13 cellular contexts compared by ENCODE assay signal in genomic region chr20:58433759-58434158, GRCh38. TPM values are rescaled to one million over a fixed set of nuclear protein-coding genes. Genes with fewer than 3 reads are reported as not detected.
DNase-seq lines count a peak whose midpoint lies in the region; ATAC-seq, FAIRE-seq and TF ChIP-seq lines count a peak whose summit lies in the region.
"Had no signal": no experiment of that assay in that cellular context is flagged by ENCODE, and none has a peak within 500 bp of the region (broad histone marks: within the 10 kb centered on the region; RNA-seq: fewer than 3 reads in every experiment).

No MANE protein-coding gene starts in this region.

- DNase-seq in heart left ventricle (no peak), cardiac septum (ENCODE audit: low spot score) (no peak), astrocyte (ENCODE audit: low read depth) (peak; percentile 77), keratinocyte (ENCODE audit: low read depth, low spot score) (no peak), HAP-1 (ENCODE audit: low spot score in 2 of 2) (no peak), GM12891 (ENCODE audit: insufficient read length, low spot score) (no peak)
- DNase-seq: activated CD8-positive, alpha-beta memory T cell treated with anti-CD3 and anti-CD28 coated beads, Interleukin-2, amount 50 U/mL, for 4 hours; dorsolateral prefrontal cortex had no signal

- TF ChIP-seq CTCF in heart left ventricle (IDR thresholded peaks at IDR 0.05) (no peak), astrocyte (IDR thresholded peaks at IDR 0.05; ENCODE audit: insufficient read depth, low read depth, low read length) (no peak), keratinocyte (optimal IDR thresholded peaks at IDR 0.05 in 1 of 3, IDR thresholded peaks at IDR 0.05 in 1 of 3, conservative IDR thresholded peaks at IDR 0.05 in 1 of 3; ENCODE audit: extremely low read depth in 1 of 3, insufficient read depth in 2 of 3, low read length in 3 of 3) (no peak)

- peaks cover 16% of the 10 kb centered on the region for H3K36me3 Mint-ChIP-seq in astrocyte (ENCODE audit: low read depth, unreplicated experiment)

- H3K79me2 ChIP-seq in astrocyte (ENCODE audit: insufficient read depth, low read length) = peaks cover 94% of the 10 kb centered on the region
- H3K79me2 ChIP-seq in keratinocyte (ENCODE audit: control insufficient read depth, insufficient read depth, low read length) = peaks cover 80% of the 10 kb centered on the region

- intact Hi-C loops in heart left ventricle (cut with DNase I) = no loop called here
- intact Hi-C loops in cardiac septum (cut with DNase I) = no loop called here

- H3K4me2 ChIP-seq in astrocyte (ENCODE audit: low read length) (peak overlapping the region; percentile 2), keratinocyte (ENCODE audit: control insufficient read depth, extremely low read depth, insufficient read depth, low read depth, low read length) (no peak overlapping the region)

- FAIRE-seq in astrocyte (lab: Jason Lieb, UNC) = no peak
- FAIRE-seq in keratinocyte (lab: Jason Lieb, UNC) = peak; percentile 32
- no peak for FAIRE-seq in GM12891 (lab: Jason Lieb, UNC)
- FAIRE-seq: GM18507 had no signal

- WGBS in heart left ventricle, 4 donors = 36 to 43% (median 37%) methylated on average over 1 of the region's 1 CpG

- in situ Hi-C loops in HAP-1 (cut with MboI; ENCODE audit: low sequenced_read_pairs) = no loop called here

- H3K9ac ChIP-seq in astrocyte (ENCODE audit: low read length) (peak overlapping the region; percentile 3), keratinocyte (ENCODE audit: control insufficient read depth, extremely low read depth, insufficient read depth, low read length) (no peak overlapping the region)

- H3K9me1 ChIP-seq in keratinocyte (ENCODE audit: control insufficient read depth, extremely low read depth, insufficient read depth, low read length) = no peaks in the 10 kb centered on the region

- no peak overlapping the region for H3K4me3 ChIP-seq in heart left ventricle
- H3K4me3 ChIP-seq in astrocyte (ENCODE audit: insufficient read depth, low read depth, low read length) = no peak overlapping the region
- H3K4me3 ChIP-seq in keratinocyte (ENCODE audit: control insufficient read depth in 2 of 3, extremely low read depth in 1 of 3, insufficient read depth in 2 of 3, low read depth in 1 of 3, low read length in 3 of 3) = no peak overlapping the region
- no peak overlapping the region for H3K4me3 ChIP-seq in HAP-1
- H3K4me3 ChIP-seq: dorsolateral prefrontal cortex had no signal

- peaks cover 72% of the 10 kb centered on the region for H4K20me1 ChIP-seq in astrocyte (ENCODE audit: insufficient read depth, low read length)
- H4K20me1 ChIP-seq in keratinocyte (ENCODE audit: control insufficient read depth, extremely low read depth, insufficient read depth, low read length) = peaks cover 7% of the 10 kb centered on the region

- peaks cover 11% of the 10 kb centered on the region for H3K4me1 Mint-ChIP-seq in astrocyte (ENCODE audit: low read depth, unreplicated experiment)

- H3K36me3 ChIP-seq in heart left ventricle (peaks cover 0 to 29% (median 0%) of the 10 kb centered on the region in 9 donors), astrocyte (ENCODE audit: insufficient read depth, low read length) (no peaks in the 10 kb centered on the region), keratinocyte (ENCODE audit: control insufficient read depth in 2 of 2, extremely low read depth in 1 of 2, insufficient read depth in 2 of 2, low read length in 2 of 2) (peaks cover 4 to 10% of the 10 kb centered on the region in 2 experiments), HAP-1 (replicated peaks) (peaks cover 3% of the 10 kb centered on the region; the same call in 1 of the 2 replicates)

- dilution Hi-C loops in keratinocyte (cut with MboI; ENCODE audit: extremely low pct_ligation_motif_present, low sequenced_read_pairs) = no loop called here

- H3K27me3 ChIP-seq in heart left ventricle (no peaks in the 10 kb centered on the region), astrocyte (ENCODE audit: insufficient read depth, low read length) (no peaks in the 10 kb centered on the region), keratinocyte (ENCODE audit: control insufficient read depth, extremely low read depth, insufficient read depth, low read length) (no peaks in the 10 kb centered on the region), HAP-1 (ENCODE audit: low read depth) (no peaks in the 10 kb centered on the region)
- H3K27me3 ChIP-seq: dorsolateral prefrontal cortex had no signal

- H3K4me3 Mint-ChIP-seq in astrocyte (ENCODE audit: unreplicated experiment) = no peak overlapping the region
- H3K4me3 Mint-ChIP-seq: B cell had no signal

- H3K4me1 ChIP-seq in heart left ventricle = peaks cover 0 to 31% (median 23%) of the 10 kb centered on the region in 12 donors
- H3K4me1 ChIP-seq in astrocyte (ENCODE audit: insufficient read depth, low read length) = peaks cover 4% of the 10 kb centered on the region
- H3K4me1 ChIP-seq in keratinocyte (ENCODE audit: control insufficient read depth, extremely low read depth, insufficient read depth, low read length) = peaks cover 8% of the 10 kb centered on the region
- H3K4me1 ChIP-seq in HAP-1 = peaks cover 4% of the 10 kb centered on the region

- no peaks in the 10 kb centered on the region for H3K9me3 Mint-ChIP-seq in astrocyte (ENCODE audit: unreplicated experiment)

- no peaks in the 10 kb centered on the region for H3K27me3 Mint-ChIP-seq in astrocyte (ENCODE audit: low read depth, unreplicated experiment)
- H3K27me3 Mint-ChIP-seq: B cell had no signal

- ATAC-seq in heart left ventricle (peak in 3 of 4 donors; percentile 72 to 84 (median 72)), GM19395 (IDR thresholded peaks at IDR 0.05; ENCODE audit: unreplicated experiment) (no peak), GM18502 (IDR thresholded peaks at IDR 0.05; ENCODE audit: poor library complexity, unreplicated experiment) (no peak)
- ATAC-seq: sciatic nerve had no signal

- no peak overlapping the region for H2AFZ ChIP-seq in astrocyte (ENCODE audit: low read depth, low read length)
- no peak overlapping the region for H2AFZ ChIP-seq in keratinocyte (ENCODE audit: control insufficient read depth, low read length)

- TF ChIP-seq POLR2A in heart left ventricle (IDR thresholded peaks at IDR 0.05) = no peak
- no peak for TF ChIP-seq POLR2A in GM12891 (IDR thresholded peaks at IDR 0.05; ENCODE audit: low read depth, low read length)

- H3K27ac Mint-ChIP-seq in astrocyte (ENCODE audit: unreplicated experiment) = peak overlapping the region; percentile 53
- H3K27ac Mint-ChIP-seq: B cell had no signal

- H3K27ac ChIP-seq in heart left ventricle (no peak overlapping the region), astrocyte (ENCODE audit: low read depth, low read length) (peak overlapping the region; percentile 2), keratinocyte (ENCODE audit: control insufficient read depth, insufficient read depth, low read length) (no peak overlapping the region)

- H3K9me3 ChIP-seq in heart left ventricle (peaks cover 0 to 1% (median 0%) of the 10 kb centered on the region in 12 donors), astrocyte (ENCODE audit: insufficient read depth, low read depth, low read length) (no peaks in the 10 kb centered on the region), keratinocyte (ENCODE audit: control insufficient read depth, low read depth, low read length) (no peaks in the 10 kb centered on the region), HAP-1 (no peaks in the 10 kb centered on the region)

TF ChIP-seq in GM12891, 5 proteins besides CTCF, POLR2A, EP300 and RAD21:
- TF ChIP-seq PAX5 (IDR thresholded peaks at IDR 0.05; ENCODE audit: insufficient read depth, low read length, severe bottlenecking) (no peak), POU2F2 (IDR thresholded peaks at IDR 0.05; ENCODE audit: low read depth, low read length) (no peak), SPI1 (IDR thresholded peaks at IDR 0.05; ENCODE audit: low read depth, low read length) (no peak), POLR2AphosphoS5 (IDR thresholded peaks at IDR 0.05; ENCODE audit: low read depth, low read length) (no peak), TAF1 (IDR thresholded peaks at IDR 0.05; ENCODE audit: low read depth, low read length) (no peak)

RNA-seq across cellular contexts. Expression of gene VAPB, which starts 44.7 kb away (rescaled TPM):
- total RNA-seq in heart left ventricle (10 to 100 TPM; 30.7 to 76.1 (median 63.8) TPM), cardiac septum (65.9 TPM), astrocyte (57.6 and 61.5 TPM in 2 replicates)
- polyA plus RNA-seq in heart left ventricle (10 to 100 TPM; 25.7 to 32.2 TPM), keratinocyte (20.9 to 50.5 TPM (median 38.0 TPM) in 3 replicates)
- polyA plus RNA-seq in keratinocyte (2011; ENCODE audit: low read depth) = 20.7 TPM
- 39.1 and 52.0 TPM in 2 replicates for polyA plus RNA-seq in keratinocyte (2011; cell fraction: cytosol; rRNA removed)
- polyA plus RNA-seq in keratinocyte (2011; cell fraction: nucleus; rRNA removed) = 38.9 and 46.3 TPM in 2 replicates
- polyA plus RNA-seq in keratinocyte (2012; ENCODE audit: low replicate concordance) = 35.3 and 47.0 TPM in 2 replicates
- 18.7 to 26.7 TPM (median 26.0 TPM) in 3 replicates for polyA minus RNA-seq in keratinocyte
- 27.2 TPM for polyA minus RNA-seq in keratinocyte (2011; cell fraction: cytosol; rRNA and poly(A)+ RNA removed)
- polyA minus RNA-seq in keratinocyte (2011; cell fraction: nucleus; rRNA and poly(A)+ RNA removed) = 10.8 and 16.3 TPM in 2 replicates
- polyA plus RNA-seq in GM12891 (2012; ENCODE audit: low read depth, missing spikeins) = 15.4 TPM

Comparison
In these comparisons a context has a peak if more than half of its experiments do, and no peak if none do; other contexts are left out.
1. ATAC-seq: peak in heart left ventricle (3 of 4); none in GM19395 (single experiment) and GM18502 (single experiment).